14 cellular contexts compared by ENCODE assay signal in genomic region chrX:69362889-69363288, GRCh38.
A peak's percentile ranks its signal among the peaks of the same experiment; 100 is the strongest.
DNase-seq lines count a peak whose midpoint lies in the region; ATAC-seq and TF ChIP-seq lines count a peak whose summit lies in the region.
"Had no signal": no experiment of that assay in that cellular context is flagged by ENCODE, and none has a peak within 500 bp of the region (broad histone marks: within the 10 kb centered on the region; RNA-seq: fewer than 3 reads in every experiment).

No MANE protein-coding gene starts in this region.

- peak; percentile 54 for ATAC-seq in GM21576 (IDR thresholded peaks at IDR 0.05; ENCODE audit: unreplicated experiment)
- no peak for ATAC-seq in foreskin keratinocyte
- ATAC-seq in WTC11 = no peak
- ATAC-seq: natural killer cell had no signal

- no peaks in the 10 kb centered on the region for H3K4me1 Mint-ChIP-seq in WTC11
- H3K4me1 Mint-ChIP-seq: natural killer cell had no signal

- no peaks in the 10 kb centered on the region for H3K27me3 ChIP-seq in foreskin keratinocyte
- H3K27me3 ChIP-seq: tibial nerve had no signal

- H3K27ac ChIP-seq in foreskin keratinocyte = no peak overlapping the region
- H3K27ac ChIP-seq: VCaP had no signal

- no peaks in the 10 kb centered on the region for H3K9me3 Mint-ChIP-seq in WTC11
- H3K9me3 Mint-ChIP-seq: natural killer cell had no signal

- no peaks in the 10 kb centered on the region for H3K4me1 ChIP-seq in foreskin keratinocyte

- no peak overlapping the region for H3K27ac Mint-ChIP-seq in WTC11
- H3K27ac Mint-ChIP-seq: natural killer cell had no signal

- H3K36me3 Mint-ChIP-seq in WTC11 = no peaks in the 10 kb centered on the region
- H3K36me3 Mint-ChIP-seq: natural killer cell had no signal

- peaks cover 7% of the 10 kb centered on the region; the same call in 1 of the 2 replicates for H3K27me3 Mint-ChIP-seq in WTC11 (ENCODE audit: low read depth)

- DNase-seq in EL (peak; percentile 82), NCI-H446 treated with DMSO at 0.1 percent for 48 hours (lab: John Stamatoyannopoulos, UW) (peak; percentile 15), mesenteric fat pad (ENCODE audit: low spot score) (peak; percentile 73), epidermal melanocyte (ENCODE audit: insufficient read length, low spot score) (no peak), foreskin keratinocyte (no peak), WTC11 (ENCODE audit: low spot score) (no peak)
- DNase-seq in central memory CD4-positive, alpha-beta T cell = no peak
- DNase-seq: activated effector memory CD4-positive, alpha-beta T cell treated with Interleukin-2 at 50 U/mL for 16 hours; COR-L47; natural killer cell; NCI-H1092 had no signal

- H3K4me3 Mint-ChIP-seq in WTC11 = no peak overlapping the region
- H3K4me3 Mint-ChIP-seq: natural killer cell had no signal

- POLR2A ChIA-PET in WTC11 (lab: Charles Lee) = no interaction called here

- TF ChIP-seq CTCF in foreskin keratinocyte (conservative IDR thresholded peaks at IDR 0.05) (no peak), WTC11 (IDR thresholded peaks at IDR 0.05) (no peak)

- CTCF ChIA-PET in WTC11 (lab: Charles Lee) = interaction anchor here (2.9 kb wide), 1 partner anchor 25 kb away, joined by 11 read pairs; no protein-coding TSS in a partner anchor

TF ChIP-seq in WTC11, 78 proteins besides CTCF, POLR2A, EP300 and RAD21 (continues in another document):
- TF ChIP-seq ZBTB43 (CRISPR knock-in tag; IDR thresholded peaks at IDR 0.05) (no peak), GRHL2 (CRISPR knock-in tag; IDR thresholded peaks at IDR 0.05; ENCODE audit: insufficient replicate concordance, severe bottlenecking) (no peak), PREB (CRISPR knock-in tag; IDR thresholded peaks at IDR 0.05; ENCODE audit: borderline replicate concordance) (no peak), ERG (CRISPR knock-in tag; IDR thresholded peaks at IDR 0.05) (no peak), EMX1 (CRISPR knock-in tag; IDR thresholded peaks at IDR 0.05) (no peak), OVOL2 (CRISPR knock-in tag; IDR thresholded peaks at IDR 0.05; ENCODE audit: borderline replicate concordance) (no peak), ATF2 (CRISPR knock-in tag; IDR thresholded peaks at IDR 0.05; ENCODE audit: borderline replicate concordance, low read depth) (no peak), ETV6 (CRISPR knock-in tag; IDR thresholded peaks at IDR 0.05) (no peak), MYBL2 (CRISPR knock-in tag; IDR thresholded peaks at IDR 0.05) (no peak), ZNF121 (CRISPR knock-in tag; IDR thresholded peaks at IDR 0.05) (no peak), TEAD1 (CRISPR knock-in tag; IDR thresholded peaks at IDR 0.05) (no peak), MLX (CRISPR knock-in tag; IDR thresholded peaks at IDR 0.05) (no peak)
- TF ChIP-seq, protein P1, sequence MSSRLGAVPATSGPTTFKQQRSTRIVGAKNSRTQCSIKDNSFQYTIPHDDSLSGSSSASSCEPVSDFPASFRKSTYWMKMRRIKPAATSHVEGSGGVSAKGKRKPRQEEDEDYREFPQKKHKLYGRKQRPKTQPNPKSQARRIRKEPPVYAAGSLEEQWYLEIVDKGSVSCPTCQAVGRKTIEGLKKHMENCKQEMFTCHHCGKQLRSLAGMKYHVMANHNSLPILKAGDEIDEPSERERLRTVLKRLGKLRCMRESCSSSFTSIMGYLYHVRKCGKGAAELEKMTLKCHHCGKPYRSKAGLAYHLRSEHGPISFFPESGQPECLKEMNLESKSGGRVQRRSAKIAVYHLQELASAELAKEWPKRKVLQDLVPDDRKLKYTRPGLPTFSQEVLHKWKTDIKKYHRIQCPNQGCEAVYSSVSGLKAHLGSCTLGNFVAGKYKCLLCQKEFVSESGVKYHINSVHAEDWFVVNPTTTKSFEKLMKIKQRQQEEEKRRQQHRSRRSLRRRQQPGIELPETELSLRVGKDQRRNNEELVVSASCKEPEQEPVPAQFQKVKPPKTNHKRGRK (CRISPR knock-in tag; IDR thresholded peaks at IDR 0.05; ENCODE audit: borderline replicate concordance) = no peak
- TF ChIP-seq, protein P2, sequence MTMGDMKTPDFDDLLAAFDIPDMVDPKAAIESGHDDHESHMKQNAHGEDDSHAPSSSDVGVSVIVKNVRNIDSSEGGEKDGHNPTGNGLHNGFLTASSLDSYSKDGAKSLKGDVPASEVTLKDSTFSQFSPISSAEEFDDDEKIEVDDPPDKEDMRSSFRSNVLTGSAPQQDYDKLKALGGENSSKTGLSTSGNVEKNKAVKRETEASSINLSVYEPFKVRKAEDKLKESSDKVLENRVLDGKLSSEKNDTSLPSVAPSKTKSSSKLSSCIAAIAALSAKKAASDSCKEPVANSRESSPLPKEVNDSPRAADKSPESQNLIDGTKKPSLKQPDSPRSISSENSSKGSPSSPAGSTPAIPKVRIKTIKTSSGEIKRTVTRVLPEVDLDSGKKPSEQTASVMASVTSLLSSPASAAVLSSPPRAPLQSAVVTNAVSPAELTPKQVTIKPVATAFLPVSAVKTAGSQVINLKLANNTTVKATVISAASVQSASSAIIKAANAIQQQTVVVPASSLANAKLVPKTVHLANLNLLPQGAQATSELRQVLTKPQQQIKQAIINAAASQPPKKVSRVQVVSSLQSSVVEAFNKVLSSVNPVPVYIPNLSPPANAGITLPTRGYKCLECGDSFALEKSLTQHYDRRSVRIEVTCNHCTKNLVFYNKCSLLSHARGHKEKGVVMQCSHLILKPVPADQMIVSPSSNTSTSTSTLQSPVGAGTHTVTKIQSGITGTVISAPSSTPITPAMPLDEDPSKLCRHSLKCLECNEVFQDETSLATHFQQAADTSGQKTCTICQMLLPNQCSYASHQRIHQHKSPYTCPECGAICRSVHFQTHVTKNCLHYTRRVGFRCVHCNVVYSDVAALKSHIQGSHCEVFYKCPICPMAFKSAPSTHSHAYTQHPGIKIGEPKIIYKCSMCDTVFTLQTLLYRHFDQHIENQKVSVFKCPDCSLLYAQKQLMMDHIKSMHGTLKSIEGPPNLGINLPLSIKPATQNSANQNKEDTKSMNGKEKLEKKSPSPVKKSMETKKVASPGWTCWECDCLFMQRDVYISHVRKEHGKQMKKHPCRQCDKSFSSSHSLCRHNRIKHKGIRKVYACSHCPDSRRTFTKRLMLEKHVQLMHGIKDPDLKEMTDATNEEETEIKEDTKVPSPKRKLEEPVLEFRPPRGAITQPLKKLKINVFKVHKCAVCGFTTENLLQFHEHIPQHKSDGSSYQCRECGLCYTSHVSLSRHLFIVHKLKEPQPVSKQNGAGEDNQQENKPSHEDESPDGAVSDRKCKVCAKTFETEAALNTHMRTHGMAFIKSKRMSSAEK (CRISPR knock-in tag; IDR thresholded peaks at IDR 0.05; ENCODE audit: borderline replicate concordance) = no peak
- TF ChIP-seq, protein P3, sequence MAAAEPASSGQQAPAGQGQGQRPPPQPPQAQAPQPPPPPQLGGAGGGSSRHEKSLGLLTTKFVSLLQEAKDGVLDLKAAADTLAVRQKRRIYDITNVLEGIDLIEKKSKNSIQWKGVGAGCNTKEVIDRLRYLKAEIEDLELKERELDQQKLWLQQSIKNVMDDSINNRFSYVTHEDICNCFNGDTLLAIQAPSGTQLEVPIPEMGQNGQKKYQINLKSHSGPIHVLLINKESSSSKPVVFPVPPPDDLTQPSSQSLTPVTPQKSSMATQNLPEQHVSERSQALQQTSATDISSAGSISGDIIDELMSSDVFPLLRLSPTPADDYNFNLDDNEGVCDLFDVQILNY (CRISPR knock-in tag; IDR thresholded peaks at IDR 0.05) = no peak

Comparison
In these comparisons a context has a peak if more than half of its experiments do, and no peak if none do; other contexts are left out.
1. DNase-seq: peak in EL (single experiment), NCI-H446 treated with DMSO at 0.1 percent for 48 hours (single experiment) and mesenteric fat pad (single experiment); none in central memory CD4-positive, alpha-beta T cell (single experiment), epidermal melanocyte (single experiment), foreskin keratinocyte (0 of 2) and WTC11 (single experiment).